Comparison of ENCODE assay signal across 19 cellular contexts in the genomic region with DNA sequence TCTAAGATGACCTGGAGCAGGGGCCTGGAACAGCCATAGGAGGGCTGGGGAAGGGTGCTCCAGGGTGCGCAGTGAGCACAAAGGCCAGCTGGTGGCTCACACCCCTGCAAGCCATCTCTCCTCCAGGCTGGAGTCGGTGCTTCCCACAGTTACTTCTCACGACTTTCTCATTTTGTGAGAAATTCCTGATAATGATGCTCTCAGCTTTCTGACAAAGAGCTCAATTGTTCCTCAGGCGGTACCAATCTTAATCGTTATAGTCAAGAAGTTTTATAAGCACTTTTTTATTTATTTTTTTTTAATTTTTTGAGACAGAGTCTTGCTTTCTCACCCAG. TPM values are rescaled to one million over a fixed set of nuclear protein-coding genes. Genes with fewer than 3 reads are reported as not detected.
DNase-seq lines count a peak whose midpoint lies in the region; ATAC-seq lines count a peak whose summit lies in the region.
"Had no signal": no experiment of that assay in that cellular context is flagged by ENCODE, and none has a peak within 500 bp of the region (broad histone marks: within the 10 kb centered on the region; RNA-seq: fewer than 3 reads in every experiment).

No MANE protein-coding gene starts in this region.

- H3K4me1 ChIP-seq in NT2/D1 (ENCODE audit: insufficient read depth, insufficient read length) (no peaks in the 10 kb centered on the region), neuronal stem cell (ENCODE audit: control insufficient read depth in 2 of 2, insufficient read depth in 1 of 2, low read depth in 1 of 2, low read length in 2 of 2) (peaks cover 2 to 13% of the 10 kb centered on the region in 2 donors)

- H3K4me3 Mint-ChIP-seq in stimulated activated effector memory CD8-positive, alpha-beta T cell treated with anti-CD3 and anti-CD28 coated beads, Interleukin-12 subunit alpha, Interleukin-12 subunit beta, amount 100 ng/mL, for 72 hours = peak overlapping the region; percentile 32
- H3K4me3 Mint-ChIP-seq: CD4-positive, CD25-positive, alpha-beta regulatory T cell; CD8-positive, alpha-beta memory T cell; HFFc6 had no signal

- no peak overlapping the region for H4K8ac ChIP-seq in neuronal stem cell (ENCODE audit: low read depth, low read length)

- no peak overlapping the region for H2AK5ac ChIP-seq in neuronal stem cell (ENCODE audit: low read depth, low read length)

- no peak overlapping the region for H3K23ac ChIP-seq in neuronal stem cell (ENCODE audit: low read depth, low read length, poor library complexity)

- H3K27me3 ChIP-seq in NT2/D1 (ENCODE audit: insufficient read depth, insufficient read length) = no peaks in the 10 kb centered on the region
- H3K27me3 ChIP-seq in neuronal stem cell (ENCODE audit: control insufficient read depth in 3 of 3, insufficient read depth in 3 of 3, low read depth in 1 of 3, low read length in 3 of 3) = peaks cover 0 to 25% (median 0%) of the 10 kb centered on the region in 3 experiments

- peak overlapping the region; percentile 48 for H2BK12ac ChIP-seq in neuronal stem cell (ENCODE audit: low read length)

- H3K79me1 ChIP-seq in neuronal stem cell (ENCODE audit: low read depth, low read length) = no peaks in the 10 kb centered on the region

- no peak overlapping the region for H4K91ac ChIP-seq in neuronal stem cell (ENCODE audit: low read depth, low read length, poor library complexity)

- H3K4me3 ChIP-seq in NT2/D1 (ENCODE audit: insufficient read length, low read depth) (no peak overlapping the region), neuronal stem cell (ENCODE audit: low read length in 2 of 2) (no peak overlapping the region)
- H3K4me3 ChIP-seq: GM23248, K562 had no signal

- no peaks in the 10 kb centered on the region for H3K36me3 Mint-ChIP-seq in stimulated activated effector memory CD8-positive, alpha-beta T cell treated with anti-CD3 and anti-CD28 coated beads, Interleukin-12 subunit alpha, Interleukin-12 subunit beta, amount 100 ng/mL, for 72 hours
- H3K36me3 Mint-ChIP-seq: CD4-positive, CD25-positive, alpha-beta regulatory T cell; CD8-positive, alpha-beta memory T cell had no signal

- no peak overlapping the region for H2BK5ac ChIP-seq in neuronal stem cell (ENCODE audit: low read length)

- peak overlapping the region; percentile 63 for H2BK120ac ChIP-seq in neuronal stem cell (ENCODE audit: low read depth, low read length)

- DNase-seq in NT2/D1 (ENCODE audit: low read depth, low spot score) (no peak), epidermal melanocyte (ENCODE audit: insufficient read length, low spot score) (peak; percentile 54), neuronal stem cell (ENCODE audit: low spot score) (no peak), germinal center (ENCODE audit: low spot score) (no peak), SHP77 (lab: John Stamatoyannopoulos, UW) (no peak)
- DNase-seq in stimulated activated effector memory CD8-positive, alpha-beta T cell treated with anti-CD3 and anti-CD28 coated beads, Interleukin-12 subunit alpha, Interleukin-12 subunit beta, amount 100 ng/mL, for 72 hours (ENCODE audit: low spot score in 2 of 2) = no peak
- no peak for DNase-seq in effector CD8-positive, alpha-beta T cell (lab: John Stamatoyannopoulos, UW)
- DNase-seq: ACHN; CD4-positive, CD25-positive, alpha-beta regulatory T cell; CD8-positive, alpha-beta memory T cell; COR-L47; DMS79; GM23248; HFFc6; IMR-90 had no signal

- no peak overlapping the region for H2AFZ ChIP-seq in neuronal stem cell (ENCODE audit: low read length)
- H2AFZ ChIP-seq: GM23248 had no signal

- H3K9me3 ChIP-seq in NT2/D1 (ENCODE audit: insufficient read depth, low read length) = no peaks in the 10 kb centered on the region
- no peaks in the 10 kb centered on the region for H3K9me3 ChIP-seq in neuronal stem cell (replicated peaks in 1 of 2; ENCODE audit: control insufficient read depth in 2 of 2, insufficient read depth in 1 of 2, low read depth in 1 of 2, low read length in 2 of 2)

- no peak overlapping the region for H3K4me2 ChIP-seq in neuronal stem cell (ENCODE audit: insufficient read depth, low read length, poor library complexity, severe bottlenecking)

- H3K18ac ChIP-seq in neuronal stem cell (ENCODE audit: low read length) = no peak overlapping the region

- no peak overlapping the region for H3K27ac ChIP-seq in neuronal stem cell (replicated peaks; ENCODE audit: low read length)
- H3K27ac ChIP-seq: GM23248 had no signal

- no peak overlapping the region for H3K14ac ChIP-seq in neuronal stem cell (ENCODE audit: low read length)

- no peak overlapping the region for H3K4ac ChIP-seq in neuronal stem cell (ENCODE audit: low read length)

- no peaks in the 10 kb centered on the region for H3K36me3 ChIP-seq in NT2/D1 (ENCODE audit: insufficient read depth, insufficient read length, low read length)
- H3K36me3 ChIP-seq in neuronal stem cell (replicated peaks in 1 of 2; ENCODE audit: control insufficient read depth in 2 of 2, insufficient read depth in 2 of 2, low read length in 2 of 2) = no peaks in the 10 kb centered on the region

- H3K4me1 Mint-ChIP-seq in stimulated activated effector memory CD8-positive, alpha-beta T cell treated with anti-CD3 and anti-CD28 coated beads, Interleukin-12 subunit alpha, Interleukin-12 subunit beta, amount 100 ng/mL, for 72 hours = peaks cover 10% of the 10 kb centered on the region

- ATAC-seq in stimulated activated effector memory CD8-positive, alpha-beta T cell treated with anti-CD3 and anti-CD28 coated beads, Interleukin-12 subunit alpha, Interleukin-12 subunit beta, amount 100 ng/mL, for 72 hours = no peak
- ATAC-seq in HG02678 (IDR thresholded peaks at IDR 0.05; ENCODE audit: unreplicated experiment) = no peak
- ATAC-seq: HCT116 had no signal

- H3K9ac ChIP-seq in NT2/D1 (ENCODE audit: insufficient read length, low read depth) (peak overlapping the region; percentile 47), neuronal stem cell (ENCODE audit: low read depth, low read length, poor library complexity) (no peak overlapping the region)
- H3K9ac ChIP-seq: GM23248 had no signal

- H2BK15ac ChIP-seq in neuronal stem cell (ENCODE audit: low read length) = peak overlapping the region; percentile 25

- WGBS in neuronal stem cell (ENCODE audit: extremely low coverage in 2 of 2, insufficient read length in 2 of 2, insufficient replicate concordance in 1 of 2), 2 donors = no CpG with 5 or more reads among the region's 5 CpGs

- no peaks in the 10 kb centered on the region for H3K9me3 Mint-ChIP-seq in stimulated activated effector memory CD8-positive, alpha-beta T cell treated with anti-CD3 and anti-CD28 coated beads, Interleukin-12 subunit alpha, Interleukin-12 subunit beta, amount 100 ng/mL, for 72 hours
- H3K9me3 Mint-ChIP-seq: CD8-positive, alpha-beta memory T cell; HFFc6 had no signal

- H3K27ac Mint-ChIP-seq in stimulated activated effector memory CD8-positive, alpha-beta T cell treated with anti-CD3 and anti-CD28 coated beads, Interleukin-12 subunit alpha, Interleukin-12 subunit beta, amount 100 ng/mL, for 72 hours = no peak overlapping the region
- H3K27ac Mint-ChIP-seq: CD8-positive, alpha-beta memory T cell; HFFc6 had no signal

RNA-seq across cellular contexts. Expression of gene WFS1, which starts 11.7 kb away (rescaled TPM):
- polyA plus RNA-seq in neuronal stem cell (2013, experiment 1 of 2) = 16.3 TPM
- 16.4 TPM for polyA plus RNA-seq in neuronal stem cell (2013, experiment 2 of 2)

RNA-seq across cellular contexts. Expression of gene JAKMIP1, which starts 57.6 kb away (rescaled TPM):
- 2.2 TPM for polyA plus RNA-seq in neuronal stem cell (2013, experiment 1 of 2)
- polyA plus RNA-seq in neuronal stem cell (2013, experiment 2 of 2) = 2.1 TPM
- polyA plus RNA-seq: BJ, GM23248, IMR-90, K562 had no signal
